ENCODE assay signal across 9 cellular contexts in the genomic region with DNA sequence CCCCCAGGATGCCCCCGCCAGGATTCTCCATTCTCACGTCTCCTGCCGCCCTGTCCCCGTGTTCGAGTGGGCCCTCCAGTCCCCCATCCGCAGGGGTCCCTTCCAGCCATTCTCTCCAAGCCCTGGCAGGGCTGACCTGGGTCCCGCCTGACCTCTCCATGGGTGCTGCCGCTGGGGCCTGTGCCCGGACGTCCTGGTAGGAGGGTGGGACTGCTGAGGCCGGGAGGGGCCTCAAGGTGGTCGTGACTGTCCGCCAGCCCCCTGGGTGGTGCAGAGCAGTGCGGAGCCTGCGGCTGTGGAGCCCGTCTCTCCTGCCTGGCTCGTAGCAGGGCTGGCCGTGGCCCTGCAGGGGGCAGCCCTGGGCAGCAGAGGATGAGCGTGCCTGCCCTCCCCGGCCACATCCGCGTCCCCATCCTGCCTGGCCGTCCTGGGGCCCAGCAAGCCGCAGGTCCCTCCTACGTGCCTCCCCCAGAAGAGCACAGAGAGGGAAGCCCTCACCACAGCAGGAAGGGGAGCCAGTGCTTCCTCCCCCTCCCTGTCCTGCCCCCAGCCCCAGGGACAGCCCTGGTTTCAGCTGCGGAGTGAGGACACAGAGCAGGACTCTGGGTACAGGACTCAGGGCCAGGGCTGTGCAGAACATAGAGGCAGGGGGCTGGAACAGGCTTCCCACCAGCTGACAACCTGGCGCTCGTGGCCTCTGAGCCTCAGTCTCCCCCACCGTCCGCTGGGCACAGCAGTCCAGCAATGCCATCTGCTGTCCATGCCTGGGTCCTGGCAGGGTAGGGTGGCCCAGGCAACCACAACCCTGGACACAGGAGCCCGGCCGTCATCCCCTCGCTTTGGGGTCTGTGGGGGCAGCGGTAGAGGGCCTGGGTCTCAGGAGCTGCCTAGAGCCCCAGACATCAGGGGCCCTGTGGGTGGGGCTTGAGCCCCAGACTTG. TPM values are rescaled to one million over a fixed set of nuclear protein-coding genes. Genes with fewer than 3 reads are reported as not detected.
DNase-seq lines count a peak whose midpoint lies in the region; ATAC-seq and TF ChIP-seq lines count a peak whose summit lies in the region.
"Had no signal": no experiment of that assay in that cellular context is flagged by ENCODE, and none has a peak within 500 bp of the region (broad histone marks: within the 10 kb centered on the region; RNA-seq: fewer than 3 reads in every experiment).

No MANE protein-coding gene starts in this region.

- CTCF ChIA-PET in activated naive CD4-positive, alpha-beta T cell treated with anti-CD3 and anti-CD28 coated beads for 36 hours (lab: Charles Lee) = interaction anchor here (0.5 to 1.8 kb wide), 7 partner anchors 9 to 1225 kb away, joined by 3 to 6 read pairs (median 4); no protein-coding TSS in a partner anchor

- intact Hi-C loops in activated naive CD4-positive, alpha-beta T cell treated with anti-CD3 and anti-CD28 coated beads for 36 hours (cut with micrococcal nuclease) = loop anchor here (1.0 to 5.0 kb wide), 3 partner anchors 50 to 91 kb away; partner anchors contain the start of genes BRAT1 and IQCE

- ATAC-seq in HG03135 (IDR thresholded peaks at IDR 0.05; ENCODE audit: unreplicated experiment) (peak; percentile 57), HG03457 (IDR thresholded peaks at IDR 0.05; ENCODE audit: unreplicated experiment) (no peak)

- no peaks in the 10 kb centered on the region for H3K36me3 Mint-ChIP-seq in activated naive CD4-positive, alpha-beta T cell treated with anti-CD3 and anti-CD28 coated beads for 36 hours (ENCODE audit: low read depth)
- no peaks in the 10 kb centered on the region for H3K36me3 Mint-ChIP-seq in glutamatergic neuron (ENCODE audit: unreplicated experiment)

- H3K4me3 Mint-ChIP-seq in activated naive CD4-positive, alpha-beta T cell treated with anti-CD3 and anti-CD28 coated beads for 36 hours = no peak overlapping the region
- no peak overlapping the region for H3K4me3 Mint-ChIP-seq in glutamatergic neuron (ENCODE audit: unreplicated experiment)

- DNase-seq in G401 (ENCODE audit: low spot score) (peak; percentile 45), SK-N-DZ (ENCODE audit: low spot score) (peak; percentile 78), glutamatergic neuron (peak; percentile 84), renal cortical epithelial cell (ENCODE audit: low read depth) (peak; percentile 7), NCI-H2107 treated with DMSO at 0.1 percent for 48 hours (lab: John Stamatoyannopoulos, UW; ENCODE audit: unreplicated experiment) (no peak)
- DNase-seq in activated naive CD4-positive, alpha-beta T cell treated with anti-CD3 and anti-CD28 coated beads for 36 hours = peak; percentile 68

- no peaks in the 10 kb centered on the region for H3K4me1 Mint-ChIP-seq in activated naive CD4-positive, alpha-beta T cell treated with anti-CD3 and anti-CD28 coated beads for 36 hours (ENCODE audit: low read depth)
- H3K4me1 Mint-ChIP-seq in glutamatergic neuron (ENCODE audit: low read depth, unreplicated experiment) = peaks cover 4% of the 10 kb centered on the region

- TF ChIP-seq CTCF in glutamatergic neuron (IDR thresholded peaks at IDR 0.05; ENCODE audit: partially characterized antibody, unreplicated experiment) = peak; percentile 55

- H3K27ac Mint-ChIP-seq in activated naive CD4-positive, alpha-beta T cell treated with anti-CD3 and anti-CD28 coated beads for 36 hours = no peak overlapping the region
- H3K27ac Mint-ChIP-seq in glutamatergic neuron (ENCODE audit: unreplicated experiment) = no peak overlapping the region

- peaks cover 2% of the 10 kb centered on the region for H3K9me3 Mint-ChIP-seq in activated naive CD4-positive, alpha-beta T cell treated with anti-CD3 and anti-CD28 coated beads for 36 hours
- peaks cover 2% of the 10 kb centered on the region for H3K9me3 Mint-ChIP-seq in glutamatergic neuron (ENCODE audit: unreplicated experiment)

- no peaks in the 10 kb centered on the region for H3K27me3 Mint-ChIP-seq in activated naive CD4-positive, alpha-beta T cell treated with anti-CD3 and anti-CD28 coated beads for 36 hours (ENCODE audit: low read depth)
- H3K27me3 Mint-ChIP-seq in glutamatergic neuron (ENCODE audit: unreplicated experiment) = peaks cover 5% of the 10 kb centered on the region

- in situ Hi-C loops in G401 (cut with HindIII; ENCODE audit: low sequenced_read_pairs) = no loop called here

RNA-seq across cellular contexts. Expression of gene GRIFIN, which starts 1.5 kb away (rescaled TPM):
- not detected in 2 replicates for total RNA-seq in G401 (2014; rRNA removed; shearing (Covaris generic))
- not detected in 2 replicates for polyA plus RNA-seq in SK-N-DZ (2014; cell fraction: cytosol; rRNA removed)
- polyA plus RNA-seq in SK-N-DZ (2014; cell fraction: nucleus; rRNA removed) = not detected in 2 replicates
- total RNA-seq in activated naive CD4-positive, alpha-beta T cell treated with anti-CD3 and anti-CD28 coated beads for 36 hours = not detected
- total RNA-seq in glutamatergic neuron (ENCODE audit: unreplicated experiment) (not detected), renal cortical epithelial cell (not detected in 2 replicates)
- total RNA-seq: activated CD8-positive, alpha-beta memory T cell treated with anti-CD3 and anti-CD28 coated beads for 36 hours had no signal

RNA-seq across cellular contexts. Expression of gene LFNG, which starts 41.9 kb away (rescaled TPM):
- 3.4 and 5.6 TPM in 2 replicates for total RNA-seq in G401 (2014; rRNA removed; shearing (Covaris generic))
- 21.8 and 24.5 TPM in 2 replicates for polyA plus RNA-seq in SK-N-DZ (2014; cell fraction: cytosol; rRNA removed)
- polyA plus RNA-seq in SK-N-DZ (2014; cell fraction: nucleus; rRNA removed) = 50.4 and 51.5 TPM in 2 replicates
- 10 to 100 TPM; 19.7 to 22.7 TPM for total RNA-seq in activated naive CD4-positive, alpha-beta T cell treated with anti-CD3 and anti-CD28 coated beads for 36 hours
- total RNA-seq in glutamatergic neuron (ENCODE audit: unreplicated experiment) (75.5 TPM), renal cortical epithelial cell (79.8 and 84.0 TPM in 2 replicates)
